In the genomic region with DNA sequence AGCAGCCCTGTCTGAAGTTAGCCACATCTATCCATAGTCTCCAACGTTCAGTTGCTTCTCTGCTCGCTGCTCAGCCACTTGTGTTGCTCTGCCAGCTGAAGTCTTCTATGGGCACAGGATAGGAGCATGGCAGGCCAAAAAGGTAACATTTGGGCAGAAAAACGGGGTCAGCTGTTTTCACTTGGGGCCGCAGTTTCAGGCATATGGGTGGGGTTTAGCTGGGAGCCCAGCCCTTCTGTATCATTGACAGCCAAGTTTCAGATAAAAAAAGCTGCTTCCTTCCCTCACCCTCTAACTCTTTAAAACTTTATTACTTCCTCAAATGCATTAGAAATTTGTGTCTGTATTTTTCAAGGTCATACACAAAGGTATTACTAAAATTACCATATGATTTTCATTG, we compare ENCODE assay signal across 9 cellular contexts.
"Had no signal": no experiment of that assay in that cellular context is flagged by ENCODE, and none has a peak within 500 bp of the region (broad histone marks: within the 10 kb centered on the region; RNA-seq: fewer than 3 reads in every experiment).

No MANE protein-coding gene starts in this region.

- H3K9me3 ChIP-seq: thyroid gland, uterus had no signal

- H3K36me3 ChIP-seq: thyroid gland, uterus had no signal

- H3K4me3 ChIP-seq: thyroid gland, uterus had no signal

- H3K27ac ChIP-seq: thyroid gland, uterus had no signal

- DNase-seq: activated CD4-positive, alpha-beta memory T cell treated with anti-CD3 and anti-CD28 coated beads for 36 hours; activated gamma-delta T cell treated with Interleukin-2 at 50 U/mL for 16 hours; activated naive CD8-positive, alpha-beta T cell treated with anti-CD3 and anti-CD28 coated beads, Interleukin-2, amount 10 ng/mL, durations not matched to agents 7 days and 5 days; activated T-cell treated with anti-CD3 and anti-CD28 coated beads, Interleukin-2, amount 50 U/mL, for 72 hours; anterior cingulate cortex; naive B cell; uterus had no signal

- FAIRE-seq: frontal cortex had no signal

- H3K4me1 ChIP-seq: uterus had no signal

- H3K27me3 ChIP-seq: thyroid gland, uterus had no signal
